21 cellular contexts compared by ENCODE assay signal in genomic region chr2:133422946-133423345, GRCh38.
DNase-seq lines count a peak whose midpoint lies in the region; ATAC-seq, FAIRE-seq and TF ChIP-seq lines count a peak whose summit lies in the region.
"Had no signal": no experiment of that assay in that cellular context is flagged by ENCODE, and none has a peak within 500 bp of the region (broad histone marks: within the 10 kb centered on the region; RNA-seq: fewer than 3 reads in every experiment).

No MANE protein-coding gene starts in this region.

- H3K36me3 Mint-ChIP-seq in activated T-cell treated with anti-CD3 and anti-CD28 coated beads, Interleukin-2, amount 50 U/mL, for 4 hours (ENCODE audit: insufficient read depth), result no peaks in the 10 kb centered on the region

- no peak overlapping the region for H2BK12ac ChIP-seq in mesenchymal stem cell (ENCODE audit: low read length in 2 of 2)

- TF ChIP-seq RAD21 in HepG2 (CRISPR knock-in tag; IDR thresholded peaks at IDR 0.05), result no peak

- WGBS in mesenchymal stem cell, result 42% methylated on average over 5 of the region's 5 CpGs
- 44% methylated on average over 5 of the region's 5 CpGs for WGBS in HepG2 (ENCODE audit: low lambda C conversion rate)

- H2AK5ac ChIP-seq in mesenchymal stem cell (ENCODE audit: low read length, severe bottlenecking), result no peak overlapping the region

- no TSS peak for BruUV-seq in HepG2 (replicated peaks; lab: Mats Ljungman, UMichigan)

- H3K4me1 ChIP-seq in mesenchymal stem cell (ENCODE audit: control insufficient read depth, insufficient read depth, low read depth, low read length), result peaks cover 7% of the 10 kb centered on the region
- H3K4me1 ChIP-seq in HepG2 (ENCODE audit: insufficient read depth, low read length), result no peaks in the 10 kb centered on the region

- no peak overlapping the region for H3K4me3 ChIP-seq in choroid plexus epithelial cell (ENCODE audit: low read depth, low read length)
- H3K4me3 ChIP-seq in mesenchymal stem cell (ENCODE audit: insufficient read depth in 1 of 2, low read depth in 1 of 2, low read length in 2 of 2), result no peak overlapping the region
- no peak overlapping the region for H3K4me3 ChIP-seq in HepG2 (replicated peaks in 1 of 3; ENCODE audit: insufficient read depth in 1 of 3, low read depth in 2 of 3, low read length in 3 of 3)
- H3K4me3 ChIP-seq: cardiac muscle cell, mucosa of descending colon had no signal

- no peak overlapping the region for H3K9ac ChIP-seq in mesenchymal stem cell (ENCODE audit: low read length)
- no peak overlapping the region for H3K9ac ChIP-seq in HepG2 (ENCODE audit: insufficient read depth, low read depth, low read length)

- no peaks in the 10 kb centered on the region for H3K27me3 Mint-ChIP-seq in activated T-cell treated with anti-CD3 and anti-CD28 coated beads, Interleukin-2, amount 50 U/mL, for 4 hours (ENCODE audit: low read depth)
- H3K27me3 Mint-ChIP-seq: effector memory CD8-positive, alpha-beta T cell; stimulated activated naive CD8-positive, alpha-beta T cell treated with anti-CD3 and anti-CD28 coated beads, Interleukin-15, Interleukin-2, amounts not matched to agents 100 ng/mL and 50 ng/mL, for 24 hours had no signal

- H2BK15ac ChIP-seq in mesenchymal stem cell (ENCODE audit: low read depth, poor library complexity, severe bottlenecking), result no peak overlapping the region

- intact Hi-C loops in HepG2 (cut with micrococcal nuclease; ENCODE audit: unreplicated experiment), result no loop called here

- H3K9me3 ChIP-seq in mesenchymal stem cell (ENCODE audit: control insufficient read depth, low read length), result no peaks in the 10 kb centered on the region
- H3K9me3 ChIP-seq in HepG2 (ENCODE audit: low read length), result no peaks in the 10 kb centered on the region
- H3K9me3 ChIP-seq: mucosa of descending colon had no signal

- peak; percentile 36 for DNase-seq in AG20443 (ENCODE audit: low spot score)
- peak; percentile 85 for DNase-seq in M059J (ENCODE audit: low read depth)
- DNase-seq in choroid plexus epithelial cell (ENCODE audit: low read depth), result peak; percentile 76
- peak; percentile 5 for DNase-seq in mesenchymal stem cell
- no peak for DNase-seq in activated T-cell treated with anti-CD3 and anti-CD28 coated beads, Interleukin-2, amount 50 U/mL, for 4 hours
- no peak for DNase-seq in HepG2 (ENCODE audit: low spot score)
- DNase-seq in CD1c-positive myeloid dendritic cell (ENCODE audit: extremely low spot score), result no peak
- DNase-seq: activated CD4-positive, CD25-positive, alpha-beta regulatory T cell; activated gamma-delta T cell treated with Interleukin-2 at 50 U/mL for 16 hours; DND-41; effector memory CD8-positive, alpha-beta T cell; KG1; kidney glomerular epithelial cell; mucosa of descending colon; NCI-H1417 treated with DMSO at 0.1 percent for 48 hours; NCI-H510A had no signal

- H2AFZ ChIP-seq in mesenchymal stem cell (ENCODE audit: low read depth, low read length), result no peak overlapping the region
- H2AFZ ChIP-seq in HepG2 (ENCODE audit: low read length), result no peak overlapping the region

- TF ChIP-seq POLR2A in HepG2 (IDR thresholded peaks at IDR 0.05; ENCODE audit: insufficient read depth in 1 of 2, low read depth in 2 of 2, low read length in 2 of 2), result no peak

- peaks cover 5% of the 10 kb centered on the region for H3K9me3 Mint-ChIP-seq in activated T-cell treated with anti-CD3 and anti-CD28 coated beads, Interleukin-2, amount 50 U/mL, for 4 hours
- H3K9me3 Mint-ChIP-seq: stimulated activated naive CD8-positive, alpha-beta T cell treated with anti-CD3 and anti-CD28 coated beads, Interleukin-15, Interleukin-2, amounts not matched to agents 100 ng/mL and 50 ng/mL, for 24 hours had no signal

- no peak overlapping the region for H2BK5ac ChIP-seq in mesenchymal stem cell (ENCODE audit: low read depth, low read length, poor library complexity, severe bottlenecking)

- no peak for ATAC-seq in activated T-cell treated with anti-CD3 and anti-CD28 coated beads, Interleukin-2, amount 50 U/mL, for 4 hours
- ATAC-seq in HepG2, result no peak
- ATAC-seq in HG03565 (IDR thresholded peaks at IDR 0.05; ENCODE audit: unreplicated experiment), result no peak
- ATAC-seq: effector memory CD8-positive, alpha-beta T cell; mucosa of descending colon had no signal

- H3K14ac ChIP-seq in mesenchymal stem cell (ENCODE audit: low read length in 2 of 2), result no peak overlapping the region

- H3K23ac ChIP-seq in mesenchymal stem cell (ENCODE audit: low read length in 2 of 2), result no peak overlapping the region

- TF ChIP-seq EP300 in HepG2 (IDR thresholded peaks at IDR 0.05; ENCODE audit: low read depth in 2 of 2, low read length in 2 of 2) (no peak), HepG2 (CRISPR knock-in tag; IDR thresholded peaks at IDR 0.05; ENCODE audit: borderline replicate concordance) (no peak)

- H3K4me1 Mint-ChIP-seq in activated T-cell treated with anti-CD3 and anti-CD28 coated beads, Interleukin-2, amount 50 U/mL, for 4 hours (ENCODE audit: low read depth), result no peaks in the 10 kb centered on the region

- POLR2A ChIA-PET in HepG2 (lab: Yijun Ruan, JAX), result no interaction called here

- no peak overlapping the region for H2BK120ac ChIP-seq in mesenchymal stem cell (ENCODE audit: low read depth, low read length)

- no peak overlapping the region for H3K4me3 Mint-ChIP-seq in activated T-cell treated with anti-CD3 and anti-CD28 coated beads, Interleukin-2, amount 50 U/mL, for 4 hours
- H3K4me3 Mint-ChIP-seq: effector memory CD8-positive, alpha-beta T cell; stimulated activated naive CD8-positive, alpha-beta T cell treated with anti-CD3 and anti-CD28 coated beads, Interleukin-15, Interleukin-2, amounts not matched to agents 100 ng/mL and 50 ng/mL, for 24 hours had no signal

- H3K36me3 ChIP-seq in mesenchymal stem cell (ENCODE audit: control insufficient read depth in 1 of 2, insufficient read depth in 2 of 2, low read depth in 1 of 2, low read length in 2 of 2), result no peaks in the 10 kb centered on the region
- no peaks in the 10 kb centered on the region for H3K36me3 ChIP-seq in HepG2 (replicated peaks in 1 of 2; ENCODE audit: control insufficient read depth in 1 of 2, insufficient read depth in 2 of 2, low read length in 2 of 2)
- H3K36me3 ChIP-seq: cardiac muscle cell had no signal

- no peak overlapping the region for H4K91ac ChIP-seq in mesenchymal stem cell (ENCODE audit: low read length)

- H3K4ac ChIP-seq in mesenchymal stem cell (ENCODE audit: low read depth in 1 of 2, low read length in 2 of 2), result no peak overlapping the region

- in situ Hi-C loops in HepG2 (cut with HindIII; ENCODE audit: extremely low pct_ligation_motif_present, low pct_unique_long_range_greater_than_20kb), result no loop called here

- no peaks in the 10 kb centered on the region for H4K20me1 ChIP-seq in HepG2 (ENCODE audit: insufficient read depth, low read length)

- H4K8ac ChIP-seq in mesenchymal stem cell (ENCODE audit: low read length), result no peak overlapping the region

- no peaks in the 10 kb centered on the region for H3K79me1 ChIP-seq in mesenchymal stem cell (replicated peaks; ENCODE audit: low read length, poor library complexity, severe bottlenecking)

- no peak for TF ChIP-seq CTCF in choroid plexus epithelial cell (conservative IDR thresholded peaks at IDR 0.05; ENCODE audit: low read depth, low read length)
- TF ChIP-seq CTCF in HepG2 (CRISPR knock-in tag; IDR thresholded peaks at IDR 0.05), result no peak

- CTCF ChIA-PET in HepG2 (lab: Yijun Ruan, JAX; ENCODE audit: low intra/inter-chr PET ratio, low total read pairs), result no interaction called here

- no peak overlapping the region for H3K4me2 ChIP-seq in mesenchymal stem cell (ENCODE audit: low read length, poor library complexity, severe bottlenecking)
- no peak overlapping the region for H3K4me2 ChIP-seq in HepG2 (ENCODE audit: low read depth, low read length)

- H3K27me3 ChIP-seq in mesenchymal stem cell (ENCODE audit: control insufficient read depth in 1 of 2, insufficient read depth in 1 of 2, low read length in 2 of 2) (no peaks in the 10 kb centered on the region), HepG2 (ENCODE audit: control insufficient read depth in 1 of 2, insufficient read depth in 2 of 2, low read length in 2 of 2) (no peaks in the 10 kb centered on the region)
- H3K27me3 ChIP-seq: cardiac muscle cell had no signal

- H3K27ac ChIP-seq in mesenchymal stem cell (ENCODE audit: low read length, poor library complexity, severe bottlenecking) (peak overlapping the region; percentile 29), HepG2 (ENCODE audit: extremely low read length, insufficient read depth, low read length) (no peak overlapping the region)
- H3K27ac ChIP-seq: C4-2B, cardiac muscle cell had no signal

- H3K79me2 ChIP-seq in HepG2 (ENCODE audit: insufficient read depth, low read length), result no peaks in the 10 kb centered on the region

- no peak overlapping the region for H3K18ac ChIP-seq in mesenchymal stem cell (ENCODE audit: low read depth in 1 of 2, low read length in 2 of 2)

- no peak for FAIRE-seq in HepG2 (lab: Jason Lieb, UNC)
- FAIRE-seq: GM12891 had no signal

TF ChIP-seq in HepG2, 621 proteins besides CTCF, POLR2A, EP300 and RAD21:
- TF ChIP-seq ZNF274 (CRISPR knock-in tag; IDR thresholded peaks at IDR 0.05), result no peak
- no peak for TF ChIP-seq PHF20 (CRISPR knock-in tag; IDR thresholded peaks at IDR 0.05)
- TF ChIP-seq ZNF703 (CRISPR knock-in tag; IDR thresholded peaks at IDR 0.05; ENCODE audit: borderline replicate concordance), result no peak
- TF ChIP-seq NCOA1 (CRISPR knock-in tag; IDR thresholded peaks at IDR 0.05), result no peak

Comparison
In these comparisons a context has a peak if more than half of its experiments do, and no peak if none do; other contexts are left out.
1. DNase-seq: peak in AG20443 (single experiment), M059J (single experiment), choroid plexus epithelial cell (single experiment) and mesenchymal stem cell (single experiment); none in activated T-cell treated with anti-CD3 and anti-CD28 coated beads, Interleukin-2, amount 50 U/mL, for 4 hours (single experiment), HepG2 (single experiment) and CD1c-positive myeloid dendritic cell (single experiment).